ENCODE assay signal across 26 cellular contexts in genomic region chr6:28531479-28532128, GRCh38. TPM values are rescaled to one million over a fixed set of nuclear protein-coding genes. Genes with fewer than 3 reads are reported as not detected.
DNase-seq lines count a peak whose midpoint lies in the region; ATAC-seq, FAIRE-seq and TF ChIP-seq lines count a peak whose summit lies in the region.
"Had no signal": no experiment of that assay in that cellular context is flagged by ENCODE, and none has a peak within 500 bp of the region (broad histone marks: within the 10 kb centered on the region; RNA-seq: fewer than 3 reads in every experiment).

No MANE protein-coding gene starts in this region.

- no peaks in the 10 kb centered on the region for H3K27me3 ChIP-seq in GM23338 (ENCODE audit: insufficient read depth)
- peaks cover 0 to 1% (median 0%) of the 10 kb centered on the region in 4 experiments; a peak in 1 of 7 replicates for H3K27me3 ChIP-seq in H1 (replicated peaks in 1 of 4; ENCODE audit: control insufficient read depth in 3 of 4, extremely low read depth in 1 of 4, insufficient read depth in 3 of 4, low read length in 3 of 4)
- no peaks in the 10 kb centered on the region for H3K27me3 ChIP-seq in MG63
- H3K27me3 ChIP-seq: vagina had no signal

- TF ChIP-seq CTCF in A549 (IDR thresholded peaks at IDR 0.05) (0 out of 3 replicates have a peak, but pooled peaks have one; percentile 6), GM23338 (conservative IDR thresholded peaks at IDR 0.05; ENCODE audit: low read depth in 2 of 2) (peak; percentile 75), H1 (IDR thresholded peaks at IDR 0.05; ENCODE audit: control extremely low read depth in 1 of 3, insufficient read depth in 1 of 3, low read depth in 1 of 3, low read length in 3 of 3) (peak in 2 of 3 experiments; percentile 52 to 68; a peak in 2 of 4 replicates)

- H4K20me1 ChIP-seq in GM23338 (replicated peaks; ENCODE audit: insufficient read depth) = no peaks in the 10 kb centered on the region
- no peaks in the 10 kb centered on the region for H4K20me1 ChIP-seq in H1 (replicated peaks in 1 of 2; ENCODE audit: control insufficient read depth in 1 of 2, insufficient read depth in 2 of 2, low read length in 2 of 2)

- H3K27me3 Mint-ChIP-seq in GM23338 (ENCODE audit: insufficient read depth, low read depth, poor library complexity) = no peaks in the 10 kb centered on the region

- H3K9me3 Mint-ChIP-seq in GM23338 = no peaks in the 10 kb centered on the region
- H3K9me3 Mint-ChIP-seq: activated naive CD8-positive, alpha-beta T cell treated with anti-CD3 and anti-CD28 coated beads, Interleukin-2, amount 10 ng/mL, durations not matched to agents 7 days and 5 days; activated T-helper 1 cell treated with anti-CD3 and anti-CD28 coated beads, Interleukin-12 subunit alpha, Interleukin-12 subunit beta, Interleukin-2, Interleukin-4 antibody, amounts not matched to agents 30 ng/mL and 10 ng/mL and 1 ng/mL, durations not matched to agents 14 hours and 24 hours and 36 hours; CD8-positive, alpha-beta T cell had no signal

- H3K79me2 ChIP-seq in GM23338 (replicated peaks; ENCODE audit: insufficient read depth) = no peaks in the 10 kb centered on the region
- no peaks in the 10 kb centered on the region for H3K79me2 ChIP-seq in H1 (ENCODE audit: control insufficient read depth in 1 of 2, insufficient read depth in 2 of 2, low read length in 2 of 2)
- H3K79me2 ChIP-seq: parathyroid adenoma had no signal

- H2BK15ac ChIP-seq in H1 (ENCODE audit: low read length) = no peak overlapping the region

- no peak overlapping the region for H3K4me3 Mint-ChIP-seq in GM23338
- H3K4me3 Mint-ChIP-seq: activated naive CD8-positive, alpha-beta T cell treated with anti-CD3 and anti-CD28 coated beads, Interleukin-2, amount 10 ng/mL, durations not matched to agents 7 days and 5 days; activated T-helper 1 cell treated with anti-CD3 and anti-CD28 coated beads, Interleukin-12 subunit alpha, Interleukin-12 subunit beta, Interleukin-2, Interleukin-4 antibody, amounts not matched to agents 30 ng/mL and 10 ng/mL and 1 ng/mL, durations not matched to agents 14 hours and 24 hours and 36 hours; CD8-positive, alpha-beta T cell; naive thymus-derived CD4-positive, alpha-beta T cell had no signal

- no peak overlapping the region for H2BK5ac ChIP-seq in H1 (ENCODE audit: low read depth, low read length)

- no peaks in the 10 kb centered on the region for H3K9me2 ChIP-seq in GM23338 (ENCODE audit: insufficient read depth)

- H3K4me3 ChIP-seq in A549 (no peak overlapping the region), GM23338 (peak overlapping the region; percentile 10; the same call in 1 of the 2 replicates), H1 (ENCODE audit: extremely low read depth in 1 of 4, insufficient read depth in 2 of 4, low read depth in 3 of 4, low read length in 4 of 4) (no peak overlapping the region), MG63 (no peak overlapping the region)
- H3K4me3 ChIP-seq: lung, vagina had no signal

- H3K79me1 ChIP-seq in H1 (ENCODE audit: low read depth, low read length) = no peaks in the 10 kb centered on the region

- H3K4me1 Mint-ChIP-seq in GM23338 = peaks cover 16% of the 10 kb centered on the region; the same call in 2 of the 3 replicates
- H3K4me1 Mint-ChIP-seq: activated naive CD8-positive, alpha-beta T cell treated with anti-CD3 and anti-CD28 coated beads, Interleukin-2, amount 10 ng/mL, durations not matched to agents 7 days and 5 days had no signal

- TF ChIP-seq POLR2A in A549 (IDR thresholded peaks at IDR 0.05; ENCODE audit: low read length) = no peak
- no peak for TF ChIP-seq POLR2A in H1 (IDR thresholded peaks at IDR 0.05; ENCODE audit: control extremely low read depth in 1 of 2, low read depth in 2 of 2, low read length in 2 of 2)

- WGBS in A549 (ENCODE audit: missing lambda C conversion rate) = 56% methylated on average over 7 of the region's 7 CpGs
- WGBS in H1 (ENCODE audit: extremely low coverage in 1 of 2, insufficient coverage in 1 of 2, insufficient read length in 1 of 2, insufficient replicate concordance in 2 of 2, low coverage in 1 of 2, low lambda C conversion rate in 2 of 2, missing lambda C conversion rate in 1 of 2), 2 experiments = 53% methylated on average over 7 of the region's 7 CpGs; no CpG with 5 or more reads in 1 of the 2 experiments

- H3K9me3 ChIP-seq in A549 (no peaks in the 10 kb centered on the region), H1 (ENCODE audit: insufficient read depth in 2 of 2, low read depth in 1 of 2, low read length in 1 of 2) (no peaks in the 10 kb centered on the region), MG63 (no peaks in the 10 kb centered on the region)
- H3K9me3 ChIP-seq: vagina had no signal

- intact Hi-C loops in Right ventricle myocardium inferior (cut with DNase I) = no loop called here

- H4K8ac ChIP-seq in H1 (ENCODE audit: extremely low read depth, insufficient read depth, low read length) = no peak overlapping the region

- H3K4me2 ChIP-seq in A549 (no peak overlapping the region), GM23338 (no peak overlapping the region), H1 (ENCODE audit: insufficient read depth in 1 of 2, low read depth in 2 of 2, low read length in 2 of 2) (peak overlapping the region in 1 of 2 experiments; percentile 3; a peak in 1 of 4 replicates)

- no peak for TF ChIP-seq EP300 in A549 (IDR thresholded peaks at IDR 0.05)
- no peak for TF ChIP-seq EP300 in H1 (IDR thresholded peaks at IDR 0.05; ENCODE audit: borderline replicate concordance in 1 of 2, low read depth in 2 of 2, low read length in 2 of 2)

- H3K36me3 ChIP-seq in GM23338 (ENCODE audit: insufficient read depth) (no peaks in the 10 kb centered on the region), H1 (ENCODE audit: control insufficient read depth in 2 of 4, insufficient read depth in 4 of 4, low read length in 3 of 4) (no peaks in the 10 kb centered on the region), MG63 (no peaks in the 10 kb centered on the region)
- H3K36me3 ChIP-seq: vagina had no signal

- CTCF ChIA-PET in A549 (lab: Yijun Ruan, JAX) (interaction anchor here (1.2 to 2.4 kb wide), 2 partner anchors 11 to 107 kb away, joined by 3 to 6 read pairs; no protein-coding TSS in a partner anchor), H1 (lab: Charles Lee; ENCODE audit: partially characterized antibody) (interaction anchor here (0.6 to 7.1 kb wide), 28 partner anchors 9 to 308 kb away, joined by 3 to 33 read pairs (median 4); partner anchors contain the start of gene GPX6)

- POLR2A ChIA-PET in A549 (lab: Yijun Ruan, JAX) (no interaction called here), H1 (lab: Charles Lee; ENCODE audit: partially characterized antibody) (interaction anchor here (0.7 to 1.5 kb wide), 5 partner anchors 11 to 147 kb away, joined by 3 to 7 read pairs (median 4); no protein-coding TSS in a partner anchor)

- no peak overlapping the region for H3K14ac ChIP-seq in H1 (ENCODE audit: insufficient read length)

- FAIRE-seq in A549 (lab: Jason Lieb, UNC) = no peak
- FAIRE-seq in H1 (lab: Jason Lieb, UNC) = peak; percentile 97
- FAIRE-seq: bronchial epithelial cell had no signal

- H3K4me1 ChIP-seq in A549 (no peaks in the 10 kb centered on the region), GM23338 (ENCODE audit: insufficient read depth) (0 out of 2 replicates have a peak, but pooled peaks cover 10% of the 10 kb centered on the region), H1 (replicated peaks in 1 of 4; ENCODE audit: control insufficient read depth in 3 of 4, insufficient read depth in 4 of 4, low read length in 3 of 4) (peaks cover 0 to 8% (median 2%) of the 10 kb centered on the region in 4 experiments; a peak in 3 of 7 replicates)
- H3K4me1 ChIP-seq: parathyroid adenoma, vagina had no signal

- H2BK120ac ChIP-seq in H1 (replicated peaks; ENCODE audit: low read depth, low read length) = no peak overlapping the region

- no peaks in the 10 kb centered on the region for H3K23me2 ChIP-seq in H1 (ENCODE audit: low read depth, low read length)

- H2BK12ac ChIP-seq in H1 (ENCODE audit: low read depth, low read length) = no peak overlapping the region

- no peak overlapping the region for H4K5ac ChIP-seq in H1 (ENCODE audit: insufficient read length, low read depth, low read length)

- H3K23ac ChIP-seq in H1 (ENCODE audit: insufficient read length) = no peak overlapping the region

- H3K27ac Mint-ChIP-seq in GM23338 = no peak overlapping the region
- H3K27ac Mint-ChIP-seq: activated naive CD8-positive, alpha-beta T cell treated with anti-CD3 and anti-CD28 coated beads, Interleukin-2, amount 10 ng/mL, durations not matched to agents 7 days and 5 days; activated T-helper 1 cell treated with anti-CD3 and anti-CD28 coated beads, Interleukin-12 subunit alpha, Interleukin-12 subunit beta, Interleukin-2, Interleukin-4 antibody, amounts not matched to agents 30 ng/mL and 10 ng/mL and 1 ng/mL, durations not matched to agents 14 hours and 24 hours and 36 hours; CD8-positive, alpha-beta T cell; naive thymus-derived CD4-positive, alpha-beta T cell had no signal

- no peak overlapping the region for H3K18ac ChIP-seq in H1 (ENCODE audit: extremely low read depth, low read length)

- ATAC-seq in A549 (peak in 1 of 2 experiments; percentile 61; a peak in 3 of 6 replicates), GM23338 (peak; percentile 94), Right ventricle myocardium inferior (no peak), HG03135 (IDR thresholded peaks at IDR 0.05; ENCODE audit: unreplicated experiment) (no peak)
- ATAC-seq: CD8-positive, alpha-beta T cell; naive thymus-derived CD4-positive, alpha-beta T cell had no signal

- H2AFZ ChIP-seq in GM23338 (peak overlapping the region; percentile 34; the same call in 1 of the 2 replicates), H1 (ENCODE audit: low read length) (peak overlapping the region; percentile 91)
- H2AFZ ChIP-seq: parathyroid adenoma had no signal

- H3K4ac ChIP-seq in H1 (replicated peaks; ENCODE audit: insufficient read length, low read depth, low read length) = no peak overlapping the region

- H3K27ac ChIP-seq in A549 (no peak overlapping the region), GM23338 (ENCODE audit: low read depth) (peak overlapping the region; percentile 3; the same call in 1 of the 2 replicates), H1 (ENCODE audit: low read depth, low read length) (no peak overlapping the region)
- H3K27ac ChIP-seq: HL-60, parathyroid adenoma, vagina had no signal

- no peaks in the 10 kb centered on the region for H3K36me3 Mint-ChIP-seq in GM23338 (ENCODE audit: low read depth)
- H3K36me3 Mint-ChIP-seq: activated naive CD8-positive, alpha-beta T cell treated with anti-CD3 and anti-CD28 coated beads, Interleukin-2, amount 10 ng/mL, durations not matched to agents 7 days and 5 days; CD8-positive, alpha-beta T cell; naive thymus-derived CD4-positive, alpha-beta T cell had no signal

- H3K9ac ChIP-seq in H1 (replicated peaks in 1 of 4; ENCODE audit: extremely low read depth in 1 of 4, low read depth in 3 of 4, low read length in 3 of 4) = no peak overlapping the region
- H3K9ac ChIP-seq: parathyroid adenoma had no signal

- no peak overlapping the region for H2AK5ac ChIP-seq in H1 (ENCODE audit: low read depth, low read length)

- H4K91ac ChIP-seq in H1 (replicated peaks; ENCODE audit: insufficient read length, low read length) = no peak overlapping the region

- H3K56ac ChIP-seq in H1 (replicated peaks; ENCODE audit: insufficient read length, low read depth, low read length) = no peak overlapping the region

- H2BK20ac ChIP-seq in H1 (ENCODE audit: low read length) = no peak overlapping the region

- peak in 1 of 2 experiments; percentile 24; a peak in 1 of 5 replicates for TF ChIP-seq RAD21 in A549 (conservative IDR thresholded peaks at IDR 0.05 in 1 of 2, IDR thresholded peaks at IDR 0.05 in 1 of 2)
- TF ChIP-seq RAD21 in H1 (IDR thresholded peaks at IDR 0.05 in 1 of 2, conservative IDR thresholded peaks at IDR 0.05 in 1 of 2; ENCODE audit: low read depth in 2 of 2, low read length in 2 of 2) = peak; percentile 73 to 75

- no peaks in the 10 kb centered on the region for H3F3A ChIP-seq in GM23338 (replicated peaks; ENCODE audit: low read depth)

- peak in 1 of 2 experiments; percentile 24 for DNase-seq in A549 (ENCODE audit: low read depth in 1 of 2, low spot score in 1 of 2)
- peak; percentile 85 for DNase-seq in GM23338 (ENCODE audit: low spot score)
- DNase-seq in OCI-M1 (lab: John Stamatoyannopoulos, UW) = peak; percentile 45
- no peak for DNase-seq in H1 (ENCODE audit: low read depth in 1 of 2, low spot score in 2 of 2)
- no peak for DNase-seq in NOMO-1 treated with DMSO at 0.1 percent for 48 hours (lab: John Stamatoyannopoulos, UW; ENCODE audit: unreplicated experiment)
- no peak for DNase-seq in MG63
- no peak for DNase-seq in Right ventricle myocardium inferior (ENCODE audit: missing footprints)
- DNase-seq: activated naive CD8-positive, alpha-beta T cell treated with anti-CD3 and anti-CD28 coated beads, Interleukin-2, amount 10 ng/mL, durations not matched to agents 7 days and 5 days; CD8-positive, alpha-beta T cell; erythroblast; Karpas-422; naive thymus-derived CD4-positive, alpha-beta T cell; NCI-H146; stimulated activated CD4-positive, alpha-beta T cell treated with anti-CD3 and anti-CD28 coated beads, Interleukin-2, amount 100 ng/mL, for 48 hours; substantia nigra had no signal

RNA-seq across cellular contexts. Expression of gene GPX5, which starts 5.9 kb away (rescaled TPM):
- polyA plus RNA-seq in A549 (2011; rRNA removed) (not detected in 2 replicates), A549 (2017; fragmentation: RNase III; extraction: RNeasy Plus Mini Kit Qiagen cat#74134 plus additional on column Dnase treatment) (not detected in 3 replicates), GM23338 (2016; fragmentation: Nextera tagmentation; extraction: Ambion mirVana) (0.14 TPM in 1 of 2 replicates, not detected in the other), H1 (2011; rRNA removed) (0.08 TPM in 1 of 2 replicates, not detected in the other)
- polyA plus RNA-seq in A549 (2012; cell fraction: cytosol; rRNA removed) = not detected in 2 replicates
- not detected in 2 replicates for polyA plus RNA-seq in A549 (2012; cell fraction: nucleus; rRNA removed)
- polyA minus RNA-seq in A549 (2011; rRNA and poly(A)+ RNA removed) = not detected in 2 replicates
- total RNA-seq in GM23338 (2014; rRNA removed; shearing (Covaris generic)) = not detected in 2 replicates
- not detected in 2 replicates for total RNA-seq in H1 (2021; fragmentation: NEBNext Ultra II Directional; extraction: Animal tissue kit (Norgen Biotek cat#: 25700))
- polyA plus RNA-seq in H1 (2011; cell fraction: cytosol; rRNA removed) = not detected
- polyA plus RNA-seq in H1 (2011; cell fraction: nucleus; rRNA removed) = 0.07 TPM
- polyA plus RNA-seq in H1 (2012, experiment 1 of 2) = not detected in 4 replicates
- not detected for polyA plus RNA-seq in H1 (2012, experiment 2 of 2)
- polyA plus RNA-seq in H1 (2013, experiment 1 of 2) = 0.02 TPM
- 0.04 TPM for polyA plus RNA-seq in H1 (2013, experiment 2 of 2)
- not detected in 2 replicates for polyA minus RNA-seq in H1 (2011; rRNA and poly(A)+ RNA removed)
- not detected for polyA minus RNA-seq in H1 (2011; cell fraction: cytosol; rRNA and poly(A)+ RNA removed)
- not detected for polyA minus RNA-seq in H1 (2011; cell fraction: nucleus; rRNA and poly(A)+ RNA removed)
- total RNA-seq in MG63 (2014; rRNA removed; shearing (Covaris generic); ENCODE audit: low replicate concordance) = not detected in 2 replicates
- not detected for total RNA-seq in Right ventricle myocardium inferior
- total RNA-seq: activated naive CD8-positive, alpha-beta T cell treated with anti-CD3 and anti-CD28 coated beads, Interleukin-2, amount 10 ng/mL, durations not matched to agents 7 days and 5 days; activated T-helper 1 cell treated with anti-CD3 and anti-CD28 coated beads, Interleukin-12 subunit alpha, Interleukin-12 subunit beta, Interleukin-2, Interleukin-4 antibody, amounts not matched to agents 30 ng/mL and 10 ng/mL and 1 ng/mL, durations not matched to agents 14 hours and 24 hours and 36 hours; bronchial epithelial cell; CD8-positive, alpha-beta T cell; dermis microvascular lymphatic vessel endothelial cell; glomerular endothelial cell; lung; naive thymus-derived CD4-positive, alpha-beta T cell; NCI-H460; vagina had no signal
- polyA plus RNA-seq: AG04450; lung; naive thymus-derived CD4-positive, alpha-beta T cell had no signal

RNA-seq across cellular contexts. Expression of gene GPX6, which starts 16.0 kb away (rescaled TPM):
- polyA plus RNA-seq in A549 (2011; rRNA removed) (not detected in 2 replicates), A549 (2017; fragmentation: RNase III; extraction: RNeasy Plus Mini Kit Qiagen cat#74134 plus additional on column Dnase treatment) (not detected in 3 replicates), GM23338 (2016; fragmentation: Nextera tagmentation; extraction: Ambion mirVana) (not detected in 2 replicates), H1 (2011; rRNA removed) (not detected in 2 replicates)
- polyA plus RNA-seq in A549 (2012; cell fraction: cytosol; rRNA removed) = not detected in 2 replicates
- polyA plus RNA-seq in A549 (2012; cell fraction: nucleus; rRNA removed) = not detected in 2 replicates
- polyA minus RNA-seq in A549 (2011; rRNA and poly(A)+ RNA removed) = not detected in 2 replicates
- total RNA-seq in GM23338 (2014; rRNA removed; shearing (Covaris generic)) = not detected in 2 replicates
- total RNA-seq in H1 (2021; fragmentation: NEBNext Ultra II Directional; extraction: Animal tissue kit (Norgen Biotek cat#: 25700)) = not detected in 2 replicates
- 0.06 TPM for polyA plus RNA-seq in H1 (2011; cell fraction: cytosol; rRNA removed)
- polyA plus RNA-seq in H1 (2011; cell fraction: nucleus; rRNA removed) = not detected
- polyA plus RNA-seq in H1 (2012, experiment 1 of 2) = not detected in 4 replicates
- polyA plus RNA-seq in H1 (2012, experiment 2 of 2) = not detected
- polyA plus RNA-seq in H1 (2013, experiment 1 of 2) = not detected
- not detected for polyA plus RNA-seq in H1 (2013, experiment 2 of 2)
- polyA minus RNA-seq in H1 (2011; rRNA and poly(A)+ RNA removed) = not detected in 2 replicates
- polyA minus RNA-seq in H1 (2011; cell fraction: cytosol; rRNA and poly(A)+ RNA removed) = not detected
- not detected for polyA minus RNA-seq in H1 (2011; cell fraction: nucleus; rRNA and poly(A)+ RNA removed)
- total RNA-seq in MG63 (2014; rRNA removed; shearing (Covaris generic); ENCODE audit: low replicate concordance) = not detected in 2 replicates
- not detected for total RNA-seq in Right ventricle myocardium inferior
- total RNA-seq: activated naive CD8-positive, alpha-beta T cell treated with anti-CD3 and anti-CD28 coated beads, Interleukin-2, amount 10 ng/mL, durations not matched to agents 7 days and 5 days; activated T-helper 1 cell treated with anti-CD3 and anti-CD28 coated beads, Interleukin-12 subunit alpha, Interleukin-12 subunit beta, Interleukin-2, Interleukin-4 antibody, amounts not matched to agents 30 ng/mL and 10 ng/mL and 1 ng/mL, durations not matched to agents 14 hours and 24 hours and 36 hours; bronchial epithelial cell; CD8-positive, alpha-beta T cell; dermis microvascular lymphatic vessel endothelial cell; glomerular endothelial cell; naive thymus-derived CD4-positive, alpha-beta T cell; NCI-H460; vagina had no signal
- polyA plus RNA-seq: AG04450; lung; naive thymus-derived CD4-positive, alpha-beta T cell had no signal

Comparison
In these comparisons a context has a peak if more than half of its experiments do, and no peak if none do; other contexts are left out.
1. DNase-seq: peak in GM23338 (single experiment) and OCI-M1 (single experiment); none in H1 (0 of 2), NOMO-1 treated with DMSO at 0.1 percent for 48 hours (single experiment), MG63 (single experiment) and Right ventricle myocardium inferior (single experiment).
2. CTCF ChIP-seq: peak in every context shown above with its lines; median percentile 75 in GM23338; 60 in H1; 6 in A549.
3. Of the 18 proteins assayed by ChIP-seq in both H1 and A549: peak only in H1: KDM1A; only in A549: none; in both: CTCF; in neither: 14; mixed calls (peak in some experiments, not most) for 2.